ENCODE assay signal across 25 cellular contexts in genomic region chr1:239044829-239045228, GRCh38.
"Had no signal": no experiment of that assay in that cellular context is flagged by ENCODE, and none has a peak within 500 bp of the region (broad histone marks: within the 10 kb centered on the region; RNA-seq: fewer than 3 reads in every experiment).

No MANE protein-coding gene starts in this region.

- ATAC-seq: gastrocnemius medialis; left colon; left ventricle myocardium superior; natural killer cell; pancreas; sciatic nerve; stimulated activated naive B cell treated with anti-CD40 and anti-IgM and Interleukin-4, amounts not matched to agents 10 μg/mL and 1 μg/mL and 100 μg/mL, for 72 hours; stimulated activated naive CD8-positive, alpha-beta T cell treated with anti-CD3 and anti-CD28 coated beads, Interleukin-15, amount 100 ng/mL, for 72 hours; upper lobe of right lung had no signal

- H3K27ac Mint-ChIP-seq: mesothelial cell of epicardium; natural killer cell; neural progenitor cell; stimulated activated naive B cell treated with anti-CD40 and anti-IgM and Interleukin-4, amounts not matched to agents 10 μg/mL and 1 μg/mL and 100 μg/mL, for 72 hours; stimulated activated naive CD8-positive, alpha-beta T cell treated with anti-CD3 and anti-CD28 coated beads, Interleukin-15, amount 100 ng/mL, for 72 hours had no signal

- H3K27me3 Mint-ChIP-seq: stimulated activated naive B cell treated with anti-CD40 and anti-IgM and Interleukin-4, amounts not matched to agents 10 μg/mL and 1 μg/mL and 100 μg/mL, for 72 hours; stimulated activated naive CD8-positive, alpha-beta T cell treated with anti-CD3 and anti-CD28 coated beads, Interleukin-15, amount 100 ng/mL, for 72 hours had no signal

- H3K4me3 Mint-ChIP-seq: mesothelial cell of epicardium; natural killer cell; neural progenitor cell; stimulated activated naive B cell treated with anti-CD40 and anti-IgM and Interleukin-4, amounts not matched to agents 10 μg/mL and 1 μg/mL and 100 μg/mL, for 72 hours; stimulated activated naive CD8-positive, alpha-beta T cell treated with anti-CD3 and anti-CD28 coated beads, Interleukin-15, amount 100 ng/mL, for 72 hours had no signal

- H3K9me3 Mint-ChIP-seq: neural progenitor cell had no signal

- H3K4me3 ChIP-seq: esophagus muscularis mucosa, gastrocnemius medialis, neural progenitor cell, pancreas, prostate gland, spleen, testis, tibial nerve, upper lobe of right lung, vagina had no signal

- H3K27me3 ChIP-seq: esophagus muscularis mucosa, gastrocnemius medialis, neural progenitor cell, spleen, testis, tibial nerve, upper lobe of right lung, vagina had no signal

- H3K9me3 ChIP-seq: esophagus muscularis mucosa, gastrocnemius medialis, pancreas, prostate gland, spleen, testis, tibial nerve, upper lobe of right lung, vagina had no signal

- DNase-seq: effector memory CD4-positive, alpha-beta T cell; gastrocnemius medialis; glutamatergic neuron; left colon; left ventricle myocardium superior; mammary epithelial cell; natural killer cell; nucleus accumbens; pancreas; spleen; stimulated activated CD4-positive, alpha-beta T cell treated with anti-CD3 and anti-CD28 coated beads, Interleukin-15, amount 100 ng/mL, for 24 hours; stimulated activated CD4-positive, alpha-beta T cell treated with anti-CD3 and anti-CD28 coated beads, Interleukin-1b, Interleukin-23, amount 100 ng/mL, for 48 hours; stimulated activated CD4-positive, alpha-beta T cell treated with anti-CD3 and anti-CD28 coated beads, Interleukin-4, amount 100 ng/mL, for 24 hours; stimulated activated naive B cell treated with anti-CD40 and anti-IgM and Interleukin-4, amounts not matched to agents 10 μg/mL and 1 μg/mL and 100 μg/mL, for 72 hours; stimulated activated naive CD8-positive, alpha-beta T cell treated with anti-CD3 and anti-CD28 coated beads, Interleukin-15, amount 100 ng/mL, for 72 hours; testis; upper lobe of right lung had no signal

- H3K27ac ChIP-seq: epithelial cell of prostate, esophagus muscularis mucosa, gastrocnemius medialis, neural progenitor cell, pancreas, prostate gland, spleen, testis, tibial nerve, upper lobe of right lung, vagina had no signal

- H3K9ac ChIP-seq: neural progenitor cell had no signal

- H3K36me3 Mint-ChIP-seq: mesothelial cell of epicardium; natural killer cell; neural progenitor cell; stimulated activated naive B cell treated with anti-CD40 and anti-IgM and Interleukin-4, amounts not matched to agents 10 μg/mL and 1 μg/mL and 100 μg/mL, for 72 hours had no signal

- H3K4me1 ChIP-seq: esophagus muscularis mucosa, gastrocnemius medialis, neural progenitor cell, pancreas, prostate gland, spleen, testis, tibial nerve, upper lobe of right lung, vagina had no signal

- H3K4me1 Mint-ChIP-seq: natural killer cell; neural progenitor cell; stimulated activated naive B cell treated with anti-CD40 and anti-IgM and Interleukin-4, amounts not matched to agents 10 μg/mL and 1 μg/mL and 100 μg/mL, for 72 hours; stimulated activated naive CD8-positive, alpha-beta T cell treated with anti-CD3 and anti-CD28 coated beads, Interleukin-15, amount 100 ng/mL, for 72 hours had no signal

- H3K36me3 ChIP-seq: esophagus muscularis mucosa, gastrocnemius medialis, neural progenitor cell, pancreas, prostate gland, spleen, tibial nerve, upper lobe of right lung, vagina had no signal
